ENCODE assay signal across 12 cellular contexts in genomic region chr7:44307905-44308740, GRCh38. TPM values are rescaled to one million over a fixed set of nuclear protein-coding genes. Genes with fewer than 3 reads are reported as not detected.
DNase-seq lines count a peak whose midpoint lies in the region; ATAC-seq, FAIRE-seq and TF ChIP-seq lines count a peak whose summit lies in the region.
"Had no signal": no experiment of that assay in that cellular context is flagged by ENCODE, and none has a peak within 500 bp of the region (broad histone marks: within the 10 kb centered on the region; RNA-seq: fewer than 3 reads in every experiment).

No MANE protein-coding gene starts in this region.

- no peaks in the 10 kb centered on the region for H3K79me2 ChIP-seq in HCT116 (ENCODE audit: insufficient read depth, low read length)
- H3K79me2 ChIP-seq in keratinocyte (ENCODE audit: control insufficient read depth, insufficient read depth, low read length), result no peaks in the 10 kb centered on the region

- H2BK12ac ChIP-seq in mesenchymal stem cell (ENCODE audit: low read length in 2 of 2), result no peak overlapping the region

- DNase-seq in HCT116 (ENCODE audit: low read depth, low spot score) (no peak), keratinocyte (ENCODE audit: low read depth, low spot score) (peak; percentile 96), mesenchymal stem cell (no peak)
- DNase-seq in activated CD8-positive, alpha-beta memory T cell treated with anti-CD3 and anti-CD28 coated beads, Interleukin-2, amount 10 ng/mL, durations not matched to agents 7 days and 5 days, result peak; percentile 38
- DNase-seq in stimulated activated naive B cell treated with anti-CD40 and anti-IgM and Interleukin-4, amounts not matched to agents 10 μg/mL and 1 μg/mL and 100 μg/mL, for 72 hours, result no peak
- DNase-seq: NCI-H187 treated with DMSO at 0.1 percent for 48 hours, retina had no signal

- peak overlapping the region; percentile 31 for H3K27ac ChIP-seq in HCT116 (ENCODE audit: low read depth, low read length)
- H3K27ac ChIP-seq in keratinocyte (ENCODE audit: control insufficient read depth, insufficient read depth, low read length), result peak overlapping the region; percentile 69
- H3K27ac ChIP-seq in mesenchymal stem cell (ENCODE audit: low read length, poor library complexity, severe bottlenecking), result no peak overlapping the region
- H3K27ac ChIP-seq: KMS-11 had no signal

- H4K20me1 ChIP-seq in HCT116 (ENCODE audit: insufficient read depth), result no peaks in the 10 kb centered on the region
- no peaks in the 10 kb centered on the region for H4K20me1 ChIP-seq in keratinocyte (ENCODE audit: control insufficient read depth, extremely low read depth, insufficient read depth, low read length)

- H3K14ac ChIP-seq in mesenchymal stem cell (ENCODE audit: low read length in 2 of 2), result no peak overlapping the region

- no peak overlapping the region for H3K27ac Mint-ChIP-seq in activated CD8-positive, alpha-beta memory T cell treated with anti-CD3 and anti-CD28 coated beads, Interleukin-2, amount 10 ng/mL, durations not matched to agents 7 days and 5 days
- peak overlapping the region; percentile 69 for H3K27ac Mint-ChIP-seq in stimulated activated naive B cell treated with anti-CD40 and anti-IgM and Interleukin-4, amounts not matched to agents 10 μg/mL and 1 μg/mL and 100 μg/mL, for 72 hours

- H3K27me3 Mint-ChIP-seq in activated CD8-positive, alpha-beta memory T cell treated with anti-CD3 and anti-CD28 coated beads, Interleukin-2, amount 10 ng/mL, durations not matched to agents 7 days and 5 days, result peaks cover 22% of the 10 kb centered on the region
- H3K27me3 Mint-ChIP-seq in stimulated activated naive B cell treated with anti-CD40 and anti-IgM and Interleukin-4, amounts not matched to agents 10 μg/mL and 1 μg/mL and 100 μg/mL, for 72 hours, result peaks cover 26 to 60% of the 10 kb centered on the region in 2 donors

- 86% methylated on average over 12 of the region's 13 CpGs for WGBS in mesenchymal stem cell

- H3K9me3 Mint-ChIP-seq in activated CD8-positive, alpha-beta memory T cell treated with anti-CD3 and anti-CD28 coated beads, Interleukin-2, amount 10 ng/mL, durations not matched to agents 7 days and 5 days (ENCODE audit: low read depth), result no peaks in the 10 kb centered on the region
- peaks cover 0 to 1% of the 10 kb centered on the region in 2 donors for H3K9me3 Mint-ChIP-seq in stimulated activated naive B cell treated with anti-CD40 and anti-IgM and Interleukin-4, amounts not matched to agents 10 μg/mL and 1 μg/mL and 100 μg/mL, for 72 hours
- H3K9me3 Mint-ChIP-seq: CD8-positive, alpha-beta memory T cell had no signal

- H3K9me1 ChIP-seq in keratinocyte (ENCODE audit: control insufficient read depth, extremely low read depth, insufficient read depth, low read length), result no peaks in the 10 kb centered on the region

- no peak overlapping the region for H4K91ac ChIP-seq in mesenchymal stem cell (ENCODE audit: low read length)

- POLR2A ChIA-PET in HCT116 (lab: Charles Lee), result no interaction called here

- H3K79me1 ChIP-seq in mesenchymal stem cell (replicated peaks; ENCODE audit: low read length, poor library complexity, severe bottlenecking), result no peaks in the 10 kb centered on the region

- H3K4me3 ChIP-seq in HCT116 (replicated peaks in 1 of 2; ENCODE audit: low read depth in 1 of 2, low read length in 2 of 2) (no peak overlapping the region), keratinocyte (ENCODE audit: control insufficient read depth in 2 of 3, extremely low read depth in 1 of 3, insufficient read depth in 2 of 3, low read depth in 1 of 3, low read length in 3 of 3) (no peak overlapping the region), mesenchymal stem cell (ENCODE audit: insufficient read depth in 1 of 2, low read depth in 1 of 2, low read length in 2 of 2) (no peak overlapping the region)

- no peaks in the 10 kb centered on the region for H3K36me3 Mint-ChIP-seq in activated CD8-positive, alpha-beta memory T cell treated with anti-CD3 and anti-CD28 coated beads, Interleukin-2, amount 10 ng/mL, durations not matched to agents 7 days and 5 days
- peaks cover 0 to 3% of the 10 kb centered on the region in 2 donors for H3K36me3 Mint-ChIP-seq in stimulated activated naive B cell treated with anti-CD40 and anti-IgM and Interleukin-4, amounts not matched to agents 10 μg/mL and 1 μg/mL and 100 μg/mL, for 72 hours
- H3K36me3 Mint-ChIP-seq: CD8-positive, alpha-beta memory T cell had no signal

- H2AK5ac ChIP-seq in mesenchymal stem cell (ENCODE audit: low read length, severe bottlenecking), result no peak overlapping the region

- intact Hi-C loops in HCT116 (cut with micrococcal nuclease), result loop anchor here (2.0 to 5.0 kb wide), 2 partner anchors 67 to 226 kb away; partner anchors contain the start of gene POLM

- no peaks in the 10 kb centered on the region for H3K27me3 ChIP-seq in HCT116 (ENCODE audit: insufficient read depth, low read length)
- H3K27me3 ChIP-seq in keratinocyte (ENCODE audit: control insufficient read depth, extremely low read depth, insufficient read depth, low read length), result no peaks in the 10 kb centered on the region
- H3K27me3 ChIP-seq in mesenchymal stem cell (ENCODE audit: control insufficient read depth in 1 of 2, insufficient read depth in 1 of 2, low read length in 2 of 2), result peaks cover 0 to 4% of the 10 kb centered on the region in 2 experiments

- H3K9ac ChIP-seq in HCT116 (ENCODE audit: low read length), result peak overlapping the region; percentile 31
- peak overlapping the region; percentile 39 for H3K9ac ChIP-seq in keratinocyte (ENCODE audit: control insufficient read depth, extremely low read depth, insufficient read depth, low read length)
- H3K9ac ChIP-seq in mesenchymal stem cell (ENCODE audit: low read length), result no peak overlapping the region
- H3K9ac ChIP-seq: KMS-11 had no signal

- CTCF ChIA-PET in HCT116 (lab: Charles Lee), result interaction anchor here (1.5 kb wide), 1 partner anchor 68 kb away, joined by 6 read pairs; no protein-coding TSS in a partner anchor
- CTCF ChIA-PET in activated CD8-positive, alpha-beta memory T cell treated with anti-CD3 and anti-CD28 coated beads, Interleukin-2, amount 10 ng/mL, durations not matched to agents 7 days and 5 days (lab: Charles Lee), result no interaction called here

- no peak overlapping the region for H2AFZ ChIP-seq in HCT116 (ENCODE audit: low read depth, low read length, poor library complexity, severe bottlenecking)
- H2AFZ ChIP-seq in keratinocyte (ENCODE audit: control insufficient read depth, low read length), result peak overlapping the region; percentile 61
- H2AFZ ChIP-seq in mesenchymal stem cell (ENCODE audit: low read depth, low read length), result no peak overlapping the region

- H3K18ac ChIP-seq in mesenchymal stem cell (ENCODE audit: low read depth in 1 of 2, low read length in 2 of 2), result no peak overlapping the region

- no TSS peak for BruUV-seq in HCT116 (replicated peaks; lab: Mats Ljungman, UMichigan)

- TF ChIP-seq POLR2A in HCT116 (IDR thresholded peaks at IDR 0.05; ENCODE audit: borderline replicate concordance, extremely low read depth, insufficient read depth, insufficient read length), result no peak

- peaks cover 14% of the 10 kb centered on the region for H3K4me1 Mint-ChIP-seq in activated CD8-positive, alpha-beta memory T cell treated with anti-CD3 and anti-CD28 coated beads, Interleukin-2, amount 10 ng/mL, durations not matched to agents 7 days and 5 days
- H3K4me1 Mint-ChIP-seq in stimulated activated naive B cell treated with anti-CD40 and anti-IgM and Interleukin-4, amounts not matched to agents 10 μg/mL and 1 μg/mL and 100 μg/mL, for 72 hours, result peaks cover 11 to 24% of the 10 kb centered on the region in 2 donors

- no peak overlapping the region for H3K4ac ChIP-seq in mesenchymal stem cell (ENCODE audit: low read depth in 1 of 2, low read length in 2 of 2)

- H3K9me2 ChIP-seq in HCT116 (ENCODE audit: insufficient read depth), result no peaks in the 10 kb centered on the region

- TF ChIP-seq RAD21 in HCT116 (IDR thresholded peaks at IDR 0.05; ENCODE audit: low read depth), result no peak

- ATAC-seq in HCT116, result no peak
- no peak for ATAC-seq in activated CD8-positive, alpha-beta memory T cell treated with anti-CD3 and anti-CD28 coated beads, Interleukin-2, amount 10 ng/mL, durations not matched to agents 7 days and 5 days
- ATAC-seq in stimulated activated naive B cell treated with anti-CD40 and anti-IgM and Interleukin-4, amounts not matched to agents 10 μg/mL and 1 μg/mL and 100 μg/mL, for 72 hours (replicated peaks), result no peak
- no peak for ATAC-seq in HG02970 (IDR thresholded peaks at IDR 0.05; ENCODE audit: low FRiP score, unreplicated experiment)
- ATAC-seq in GM21737 (IDR thresholded peaks at IDR 0.05; ENCODE audit: unreplicated experiment), result no peak

- H4K8ac ChIP-seq in mesenchymal stem cell (ENCODE audit: low read length), result no peak overlapping the region

- H3K4me3 Mint-ChIP-seq in activated CD8-positive, alpha-beta memory T cell treated with anti-CD3 and anti-CD28 coated beads, Interleukin-2, amount 10 ng/mL, durations not matched to agents 7 days and 5 days, result no peak overlapping the region
- no peak overlapping the region for H3K4me3 Mint-ChIP-seq in stimulated activated naive B cell treated with anti-CD40 and anti-IgM and Interleukin-4, amounts not matched to agents 10 μg/mL and 1 μg/mL and 100 μg/mL, for 72 hours

- peaks cover 14 to 22% of the 10 kb centered on the region in 2 experiments; a peak in 3 of 4 replicates for H3K4me1 ChIP-seq in HCT116 (ENCODE audit: control insufficient read depth in 1 of 2, insufficient read depth in 2 of 2, low read length in 2 of 2)
- peaks cover 19% of the 10 kb centered on the region for H3K4me1 ChIP-seq in keratinocyte (ENCODE audit: control insufficient read depth, extremely low read depth, insufficient read depth, low read length)
- H3K4me1 ChIP-seq in mesenchymal stem cell (ENCODE audit: control insufficient read depth, insufficient read depth, low read depth, low read length), result peaks cover 35% of the 10 kb centered on the region

- H2BK5ac ChIP-seq in mesenchymal stem cell (ENCODE audit: low read depth, low read length, poor library complexity, severe bottlenecking), result no peak overlapping the region

- no peak overlapping the region for H3K23ac ChIP-seq in mesenchymal stem cell (ENCODE audit: low read length in 2 of 2)

- TF ChIP-seq CTCF in HCT116 (IDR thresholded peaks at IDR 0.05 in 2 of 3, conservative IDR thresholded peaks at IDR 0.05 in 1 of 3; ENCODE audit: borderline replicate concordance in 1 of 3, insufficient read depth in 1 of 3, low read depth in 2 of 3, low read length in 2 of 3) (no peak), keratinocyte (optimal IDR thresholded peaks at IDR 0.05 in 1 of 3, IDR thresholded peaks at IDR 0.05 in 1 of 3, conservative IDR thresholded peaks at IDR 0.05 in 1 of 3; ENCODE audit: extremely low read depth in 1 of 3, insufficient read depth in 2 of 3, low read length in 3 of 3) (no peak)

- H2BK120ac ChIP-seq in mesenchymal stem cell (ENCODE audit: low read depth, low read length), result no peak overlapping the region

- H2BK15ac ChIP-seq in mesenchymal stem cell (ENCODE audit: low read depth, poor library complexity, severe bottlenecking), result no peak overlapping the region

- dilution Hi-C loops in keratinocyte (cut with MboI; ENCODE audit: extremely low pct_ligation_motif_present, low sequenced_read_pairs), result no loop called here

- FAIRE-seq in keratinocyte (lab: Jason Lieb, UNC), result peak; percentile 97
- FAIRE-seq: colon had no signal

- peak overlapping the region; percentile 58 for H3K4me2 ChIP-seq in HCT116 (ENCODE audit: low read length)
- peak overlapping the region; percentile 34 for H3K4me2 ChIP-seq in keratinocyte (ENCODE audit: control insufficient read depth, extremely low read depth, insufficient read depth, low read depth, low read length)
- H3K4me2 ChIP-seq in mesenchymal stem cell (ENCODE audit: low read length, poor library complexity, severe bottlenecking), result no peak overlapping the region
- H3K4me2 ChIP-seq: KMS-11 had no signal

- H3K9me3 ChIP-seq in HCT116 (ENCODE audit: control insufficient read depth in 1 of 2, insufficient read depth in 1 of 2, low read depth in 1 of 2, low read length in 2 of 2) (no peaks in the 10 kb centered on the region), keratinocyte (ENCODE audit: control insufficient read depth, low read depth, low read length) (no peaks in the 10 kb centered on the region), mesenchymal stem cell (ENCODE audit: control insufficient read depth, low read length) (no peaks in the 10 kb centered on the region)

- RAD21 ChIA-PET in HCT116 (lab: Charles Lee; ENCODE audit: low non-redundant PET in 1 of 2, low total read pairs in 2 of 2, uncharacterized antibody in 2 of 2, unreplicated experiment in 2 of 2), result no interaction called here

- no peaks in the 10 kb centered on the region for H3K36me3 ChIP-seq in HCT116 (ENCODE audit: control insufficient read depth in 1 of 2, insufficient read depth in 2 of 2, low read length in 2 of 2)
- no peaks in the 10 kb centered on the region for H3K36me3 ChIP-seq in keratinocyte (ENCODE audit: control insufficient read depth in 2 of 2, extremely low read depth in 1 of 2, insufficient read depth in 2 of 2, low read length in 2 of 2)
- H3K36me3 ChIP-seq in mesenchymal stem cell (ENCODE audit: control insufficient read depth in 1 of 2, insufficient read depth in 2 of 2, low read depth in 1 of 2, low read length in 2 of 2), result peaks cover 0 to 2% of the 10 kb centered on the region in 2 experiments

RNA-seq across cellular contexts. Expression of gene CAMK2B, which starts 17.3 kb away (rescaled TPM):
- 0.34 TPM for total RNA-seq in HCT116 (2021; ENCODE audit: unreplicated experiment)
- 0.11 and 0.60 TPM in 2 replicates for polyA plus RNA-seq in HCT116 (2012)
- under 1 TPM in 1 of 2 experiments, not detected in 1; 0.63 TPM for total RNA-seq in activated CD8-positive, alpha-beta memory T cell treated with anti-CD3 and anti-CD28 coated beads, Interleukin-2, amount 10 ng/mL, durations not matched to agents 7 days and 5 days
- 0.25 to 0.32 TPM (median 0.31 TPM) in 3 replicates for polyA plus RNA-seq in keratinocyte
- polyA plus RNA-seq in keratinocyte (2011; ENCODE audit: low read depth), result 0.54 TPM
- 0.07 and 0.12 TPM in 2 replicates for polyA plus RNA-seq in keratinocyte (2011; cell fraction: cytosol; rRNA removed)
- 0.39 and 0.72 TPM in 2 replicates for polyA plus RNA-seq in keratinocyte (2011; cell fraction: nucleus; rRNA removed)
- polyA plus RNA-seq in keratinocyte (2012; ENCODE audit: low replicate concordance), result 0.13 and 0.37 TPM in 2 replicates
- 0.10 TPM in 2 of 3 replicates, not detected in the other for polyA minus RNA-seq in keratinocyte
- not detected for polyA minus RNA-seq in keratinocyte (2011; cell fraction: cytosol; rRNA and poly(A)+ RNA removed)
- 0.39 TPM in 1 of 2 replicates, not detected in the other for polyA minus RNA-seq in keratinocyte (2011; cell fraction: nucleus; rRNA and poly(A)+ RNA removed)
- polyA plus RNA-seq in mesenchymal stem cell (2013, experiment 1 of 2), result 0.04 TPM
- 0.12 TPM for polyA plus RNA-seq in mesenchymal stem cell (2013, experiment 2 of 2)
- polyA plus RNA-seq: CD8-positive, alpha-beta memory T cell had no signal

Comparison
In these comparisons a context has a peak if more than half of its experiments do, and no peak if none do; other contexts are left out.
1. DNase-seq: peak in activated CD8-positive, alpha-beta memory T cell treated with anti-CD3 and anti-CD28 coated beads, Interleukin-2, amount 10 ng/mL, durations not matched to agents 7 days and 5 days (single experiment) and keratinocyte (single experiment); none in HCT116 (single experiment), stimulated activated naive B cell treated with anti-CD40 and anti-IgM and Interleukin-4, amounts not matched to agents 10 μg/mL and 1 μg/mL and 100 μg/mL, for 72 hours (single experiment) and mesenchymal stem cell (single experiment).